ENCODE assay signal across 10 cellular contexts in the genomic region with DNA sequence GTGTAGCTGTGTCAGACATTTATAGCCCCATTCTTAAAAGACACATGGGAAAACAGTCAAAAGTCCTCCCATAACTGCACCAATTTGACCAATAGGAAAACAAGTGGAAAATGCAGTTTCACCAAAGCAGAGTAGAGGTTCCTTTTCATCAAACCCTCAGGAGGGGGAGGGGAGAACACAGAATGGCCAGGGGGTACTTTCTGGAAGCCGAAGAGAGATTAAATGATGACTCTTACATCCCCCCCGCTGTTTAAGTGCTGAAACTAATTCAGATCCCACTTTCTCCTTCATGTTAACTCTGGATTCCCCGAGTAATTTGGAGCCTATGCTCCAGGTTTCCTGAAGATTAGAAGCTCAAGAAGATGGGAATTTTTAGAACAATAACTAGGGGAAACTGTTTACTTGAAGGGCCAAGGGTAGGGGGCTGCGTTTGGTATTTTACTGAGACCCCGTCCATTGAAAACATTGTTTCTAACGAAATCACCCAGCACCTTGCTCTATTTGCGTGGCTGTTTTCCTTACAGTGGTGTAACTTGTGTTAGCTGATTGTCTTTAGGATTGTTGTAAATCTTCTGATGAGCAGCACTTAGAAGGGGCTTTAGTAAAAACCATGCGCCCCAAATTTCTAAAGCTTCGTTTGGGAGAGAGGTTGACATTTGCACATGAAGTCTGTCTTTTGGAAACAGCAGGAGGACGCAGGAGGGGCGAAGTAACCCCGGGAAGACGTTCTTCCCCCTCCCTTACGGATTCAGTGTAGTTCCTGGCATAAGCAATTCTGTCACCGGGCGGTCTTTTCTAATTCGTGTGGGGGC. TPM values are rescaled to one million over a fixed set of nuclear protein-coding genes. Genes with fewer than 3 reads are reported as not detected.
DNase-seq lines count a peak whose midpoint lies in the region; ATAC-seq lines count a peak whose summit lies in the region.
"Had no signal": no experiment of that assay in that cellular context is flagged by ENCODE, and none has a peak within 500 bp of the region (broad histone marks: within the 10 kb centered on the region; RNA-seq: fewer than 3 reads in every experiment).

No MANE protein-coding gene starts in this region.

- H3K27me3 ChIP-seq in SJSA1 (replicated peaks) (peaks cover 10% of the 10 kb centered on the region), neuronal stem cell (ENCODE audit: control insufficient read depth in 3 of 3, insufficient read depth in 3 of 3, low read depth in 1 of 3, low read length in 3 of 3) (peaks cover 9 to 64% (median 42%) of the 10 kb centered on the region in 3 experiments)
- peaks cover 11% of the 10 kb centered on the region for H3K27me3 ChIP-seq in effector memory CD4-positive, alpha-beta T cell (replicated peaks; ENCODE audit: control insufficient read depth, insufficient read depth, low read length, poor library complexity, severe bottlenecking)

- no CpG with 5 or more reads among the region's 17 CpGs for WGBS in neuronal stem cell (ENCODE audit: extremely low coverage in 2 of 2, insufficient read length in 2 of 2, insufficient replicate concordance in 1 of 2), 2 donors

- H3K4me3 ChIP-seq in SJSA1 (peak overlapping the region; percentile 48), neuronal stem cell (ENCODE audit: low read length in 2 of 2) (peak overlapping the region in 1 of 2 donors; percentile 60)
- peak overlapping the region; percentile 69 for H3K4me3 ChIP-seq in effector memory CD4-positive, alpha-beta T cell (ENCODE audit: insufficient read depth, low read depth, low read length, poor library complexity, severe bottlenecking)

- H2BK15ac ChIP-seq in neuronal stem cell (ENCODE audit: low read length): no peak overlapping the region

- no peak overlapping the region for H4K91ac ChIP-seq in neuronal stem cell (ENCODE audit: low read depth, low read length, poor library complexity)

- ATAC-seq in GM21825 (IDR thresholded peaks at IDR 0.05; ENCODE audit: unreplicated experiment) (no peak), GM19351 (IDR thresholded peaks at IDR 0.05; ENCODE audit: unreplicated experiment) (no peak)

- no peak overlapping the region for H2BK120ac ChIP-seq in neuronal stem cell (ENCODE audit: low read depth, low read length)

- peak; percentile 23 for DNase-seq in DMS79 treated with DMSO at 0.1 percent for 48 hours (lab: John Stamatoyannopoulos, UW)
- DNase-seq in DMS79 (lab: John Stamatoyannopoulos, UW): no peak
- peak in 1 of 2 experiments; percentile 65 for DNase-seq in SJSA1 (ENCODE audit: low read depth in 1 of 2, low spot score in 2 of 2)
- DNase-seq in effector memory CD4-positive, alpha-beta T cell: no peak
- DNase-seq in neuronal stem cell (ENCODE audit: low spot score): peak; percentile 30
- no peak for DNase-seq in hepatic stellate cell (ENCODE audit: low spot score)
- DNase-seq: NCI-H1105 treated with DMSO at 0.1 percent for 48 hours had no signal

- H3K9me3 ChIP-seq in SJSA1 (replicated peaks): no peaks in the 10 kb centered on the region
- no peaks in the 10 kb centered on the region for H3K9me3 ChIP-seq in effector memory CD4-positive, alpha-beta T cell (ENCODE audit: control insufficient read depth, low read length)
- H3K9me3 ChIP-seq in neuronal stem cell (replicated peaks in 1 of 2; ENCODE audit: control insufficient read depth in 2 of 2, insufficient read depth in 1 of 2, low read depth in 1 of 2, low read length in 2 of 2): no peaks in the 10 kb centered on the region

- H3K79me1 ChIP-seq in neuronal stem cell (ENCODE audit: low read depth, low read length): no peaks in the 10 kb centered on the region

- H2AFZ ChIP-seq in neuronal stem cell (ENCODE audit: low read length): peak overlapping the region; percentile 91

- no peak overlapping the region for H2BK5ac ChIP-seq in neuronal stem cell (ENCODE audit: low read length)

- H3K36me3 ChIP-seq in SJSA1 (peaks cover 15% of the 10 kb centered on the region), neuronal stem cell (replicated peaks in 1 of 2; ENCODE audit: control insufficient read depth in 2 of 2, insufficient read depth in 2 of 2, low read length in 2 of 2) (no peaks in the 10 kb centered on the region)
- H3K36me3 ChIP-seq in effector memory CD4-positive, alpha-beta T cell (ENCODE audit: control insufficient read depth, insufficient read depth, low read length): no peaks in the 10 kb centered on the region

- no peak overlapping the region for H3K4ac ChIP-seq in neuronal stem cell (ENCODE audit: low read length)

- H4K8ac ChIP-seq in neuronal stem cell (ENCODE audit: low read depth, low read length): no peak overlapping the region

- no peak overlapping the region for H3K23ac ChIP-seq in neuronal stem cell (ENCODE audit: low read depth, low read length, poor library complexity)

- H3K4me1 ChIP-seq in SJSA1 (replicated peaks) (peaks cover 52% of the 10 kb centered on the region), neuronal stem cell (ENCODE audit: control insufficient read depth in 2 of 2, insufficient read depth in 1 of 2, low read depth in 1 of 2, low read length in 2 of 2) (peaks cover 6 to 23% of the 10 kb centered on the region in 2 donors)
- H3K4me1 ChIP-seq in effector memory CD4-positive, alpha-beta T cell (ENCODE audit: control insufficient read depth, insufficient read depth, low read length, poor library complexity, severe bottlenecking): peaks cover 39% of the 10 kb centered on the region

- peak overlapping the region; percentile 97 for H3K4me2 ChIP-seq in neuronal stem cell (ENCODE audit: insufficient read depth, low read length, poor library complexity, severe bottlenecking)

- H3K18ac ChIP-seq in neuronal stem cell (ENCODE audit: low read length): no peak overlapping the region

- H2AK5ac ChIP-seq in neuronal stem cell (ENCODE audit: low read depth, low read length): no peak overlapping the region

- no peak overlapping the region for H3K14ac ChIP-seq in neuronal stem cell (ENCODE audit: low read length)

- H3K27ac ChIP-seq in SJSA1: peak overlapping the region; percentile 92
- H3K27ac ChIP-seq in effector memory CD4-positive, alpha-beta T cell (ENCODE audit: insufficient read depth, low read length, poor library complexity, severe bottlenecking): peak overlapping the region; percentile 76
- H3K27ac ChIP-seq in neuronal stem cell (replicated peaks; ENCODE audit: low read length): no peak overlapping the region

- no peak overlapping the region for H2BK12ac ChIP-seq in neuronal stem cell (ENCODE audit: low read length)

- H3K9ac ChIP-seq in neuronal stem cell (ENCODE audit: low read depth, low read length, poor library complexity): no peak overlapping the region

RNA-seq across cellular contexts. Expression of a gene that starts 2.2 kb away (rescaled TPM):
- total RNA-seq in SJSA1 (2014; rRNA removed; shearing (Covaris generic)): 46.3 and 55.5 TPM in 2 replicates
- polyA plus RNA-seq in neuronal stem cell (2013, experiment 1 of 2): 17.2 TPM
- polyA plus RNA-seq in neuronal stem cell (2013, experiment 2 of 2): 17.0 TPM
- total RNA-seq: pulmonary artery endothelial cell had no signal

Comparison
In these comparisons a context has a peak if more than half of its experiments do, and no peak if none do; other contexts are left out.
1. DNase-seq: peak in DMS79 treated with DMSO at 0.1 percent for 48 hours (single experiment) and neuronal stem cell (single experiment); none in DMS79 (single experiment), effector memory CD4-positive, alpha-beta T cell (0 of 3) and hepatic stellate cell (single experiment).